ENCODE assay signal across 8 cellular contexts in the genomic region with DNA sequence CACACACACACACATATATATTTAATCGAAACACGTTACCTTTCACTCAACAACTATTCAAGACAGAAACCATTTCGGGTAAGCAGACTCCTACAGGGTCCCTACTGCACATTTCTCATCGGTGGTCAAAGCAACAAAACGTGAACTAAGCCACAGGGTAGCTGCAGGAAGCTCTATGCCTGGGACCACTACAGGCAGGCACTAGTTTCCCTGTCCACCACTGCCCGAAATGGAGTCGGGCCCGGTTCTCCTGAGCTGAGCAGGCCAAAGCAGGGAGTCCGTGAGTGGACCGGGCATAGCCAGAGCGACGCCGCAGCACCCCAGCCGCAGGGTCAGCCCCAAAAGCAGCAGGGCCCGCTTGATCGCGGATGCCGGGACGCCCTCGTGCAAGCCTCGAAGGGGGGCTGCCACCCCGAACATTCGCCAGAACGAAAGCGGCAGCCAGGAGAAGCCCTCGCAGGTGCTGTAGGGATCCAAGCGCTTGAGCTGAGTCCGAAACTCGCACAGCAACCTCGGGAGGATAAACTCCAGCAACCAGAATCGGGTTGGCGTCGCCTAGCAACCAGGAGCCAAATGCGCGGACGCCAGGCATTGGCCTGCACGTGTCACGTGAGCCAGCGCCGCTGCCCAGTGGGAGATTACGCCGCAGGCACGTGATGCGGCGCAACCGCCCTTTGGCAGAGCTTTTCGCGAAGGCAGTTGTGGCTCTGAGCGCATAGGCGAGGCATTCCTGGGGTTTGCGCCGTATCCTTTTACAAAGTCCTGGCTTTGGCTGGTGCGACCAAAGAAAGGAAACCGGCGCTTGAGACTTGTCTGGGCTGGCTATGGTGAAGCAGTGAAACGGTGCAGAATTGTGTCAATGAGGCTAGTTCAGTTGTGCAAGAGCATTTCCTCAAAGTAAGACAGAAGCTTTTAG.
DNase-seq lines count a peak whose midpoint lies in the region; ATAC-seq and TF ChIP-seq lines count a peak whose summit lies in the region.

No MANE protein-coding gene starts in this region.

- H3K4me1 Mint-ChIP-seq in nephron = peaks cover 28% of the 10 kb centered on the region

- H3K27me3 ChIP-seq in KMS-11 (ENCODE audit: insufficient read depth, low read depth) = no peaks in the 10 kb centered on the region

- peak overlapping the region; percentile 87 for H3K27ac ChIP-seq in KMS-11

- H3K4me1 ChIP-seq in KMS-11 (ENCODE audit: low read depth, poor library complexity, severe bottlenecking) = peaks cover 13% of the 10 kb centered on the region

- H2AFZ ChIP-seq in KMS-11 (ENCODE audit: low read depth) = peak overlapping the region; percentile 93

- no peaks in the 10 kb centered on the region for H3K79me2 ChIP-seq in KMS-11 (ENCODE audit: insufficient read depth, low read depth)

- no peaks in the 10 kb centered on the region for H3K36me3 Mint-ChIP-seq in nephron (ENCODE audit: low read depth)

- ATAC-seq in GM21619 (IDR thresholded peaks at IDR 0.05; ENCODE audit: unreplicated experiment) = peak; percentile 93

- H3K27me3 Mint-ChIP-seq in nephron (ENCODE audit: low read depth) = no peaks in the 10 kb centered on the region

- H3K9ac ChIP-seq in KMS-11 = peak overlapping the region; percentile 83

- no peak for TF ChIP-seq CTCF in KMS-11 (conservative IDR thresholded peaks at IDR 0.05; ENCODE audit: low read depth, low read length)
- no peak for TF ChIP-seq CTCF in nephron (IDR thresholded peaks at IDR 0.05; ENCODE audit: unreplicated experiment in 3 of 3)

- H3K4me2 ChIP-seq in KMS-11 = peak overlapping the region; percentile 99

- peak overlapping the region; percentile 92 for H3K4me3 ChIP-seq in KMS-11 (IDR thresholded peaks at IDR 0.05; ENCODE audit: insufficient read depth, low read depth, low read length)

- H3K9me3 Mint-ChIP-seq in nephron = no peaks in the 10 kb centered on the region

- no peaks in the 10 kb centered on the region for H3K36me3 ChIP-seq in KMS-11 (ENCODE audit: insufficient read depth)

- peak overlapping the region; percentile 83 to 97 (median 95) for H3K27ac Mint-ChIP-seq in nephron

- H4K20me1 ChIP-seq in KMS-11 (ENCODE audit: insufficient read depth) = no peaks in the 10 kb centered on the region

- DNase-seq in DMS153 treated with DMSO at 0.1 percent for 48 hours (lab: John Stamatoyannopoulos, UW; ENCODE audit: unreplicated experiment) (peak; percentile 89), SHP77 (lab: John Stamatoyannopoulos, UW) (peak; percentile 97 to 98), activated gamma-delta T cell treated with Interleukin-2 at 50 U/mL for 16 hours (peak; percentile 88), fibroblast of the conjunctiva (ENCODE audit: low read depth) (peak; percentile 92)
- DNase-seq in stimulated activated naive CD4-positive, alpha-beta T cell (lab: John Stamatoyannopoulos, UW) = peak; percentile 86 to 94 (median 89)

- peak overlapping the region; percentile 88 to 91 (median 91) for H3K4me3 Mint-ChIP-seq in nephron

Comparison
In these comparisons a context has a peak if more than half of its experiments do, and no peak if none do; other contexts are left out.
1. Peak in every context shown above with its lines: DNase-seq, ATAC-seq, H3K4me3 ChIP-seq and H3K27ac ChIP-seq.